11 cellular contexts compared by ENCODE assay signal in genomic region chr6:140572129-140572528, GRCh38.
A peak's percentile ranks its signal among the peaks of the same experiment; 100 is the strongest.
DNase-seq lines count a peak whose midpoint lies in the region; ATAC-seq and TF ChIP-seq lines count a peak whose summit lies in the region.
"Had no signal": no experiment of that assay in that cellular context is flagged by ENCODE, and none has a peak within 500 bp of the region (broad histone marks: within the 10 kb centered on the region; RNA-seq: fewer than 3 reads in every experiment).

No MANE protein-coding gene starts in this region.

- no peak overlapping the region for H3K27ac Mint-ChIP-seq in GM23338

- no peak overlapping the region for H3K4me3 Mint-ChIP-seq in GM23338

- H2AK5ac ChIP-seq in mesendoderm (ENCODE audit: low read length) = no peak overlapping the region

- H3K4me1 ChIP-seq in fibroblast of lung (ENCODE audit: control insufficient read depth, extremely low read depth, insufficient read depth, low read length) (peaks cover 4% of the 10 kb centered on the region), skeletal muscle satellite cell (ENCODE audit: control insufficient read depth, insufficient read depth, low read length) (peaks cover 27% of the 10 kb centered on the region), GM23338 (ENCODE audit: insufficient read depth) (no peaks in the 10 kb centered on the region), transverse colon (peaks cover 0 to 2% (median 0%) of the 10 kb centered on the region in 4 donors), mesendoderm (ENCODE audit: control insufficient read depth, low read depth, low read length) (no peaks in the 10 kb centered on the region)

- H3K9ac ChIP-seq in SK-N-MC (ENCODE audit: insufficient read length) (no peak overlapping the region), fibroblast of lung (ENCODE audit: insufficient read depth, low read length) (no peak overlapping the region), skeletal muscle satellite cell (ENCODE audit: low read depth, low read length) (peak overlapping the region; percentile 61), mesendoderm (ENCODE audit: low read length) (no peak overlapping the region)

- H3K27ac ChIP-seq in SK-N-MC = no peak overlapping the region
- H3K27ac ChIP-seq in fibroblast of lung (ENCODE audit: insufficient read depth, low read length) = peak overlapping the region; percentile 58
- no peak overlapping the region for H3K27ac ChIP-seq in GM23338 (ENCODE audit: low read depth)
- H3K27ac ChIP-seq in transverse colon = no peak overlapping the region
- H3K27ac ChIP-seq in mesendoderm (ENCODE audit: low read depth, low read length) = no peak overlapping the region
- H3K27ac ChIP-seq: 22Rv1, neutrophil had no signal

- no peak overlapping the region for H3K56ac ChIP-seq in mesendoderm (ENCODE audit: low read length)

- H3K4me1 Mint-ChIP-seq in GM23338 = peaks cover 10% of the 10 kb centered on the region; the same call in 2 of the 3 replicates

- TF ChIP-seq POLR2A in transverse colon (IDR thresholded peaks at IDR 0.05) = no peak

- no peaks in the 10 kb centered on the region for H3K27me3 ChIP-seq in fibroblast of lung (ENCODE audit: control insufficient read depth, insufficient read depth, low read length)
- H3K27me3 ChIP-seq in skeletal muscle satellite cell (ENCODE audit: control insufficient read depth, insufficient read depth, low read length) = no peaks in the 10 kb centered on the region
- H3K27me3 ChIP-seq in GM23338 (ENCODE audit: insufficient read depth) = no peaks in the 10 kb centered on the region
- H3K27me3 ChIP-seq in transverse colon = no peaks in the 10 kb centered on the region
- H3K27me3 ChIP-seq in mesendoderm (ENCODE audit: insufficient read depth, low read length, poor library complexity) = no peaks in the 10 kb centered on the region
- H3K27me3 ChIP-seq: neutrophil had no signal

- no peak overlapping the region for H2BK5ac ChIP-seq in mesendoderm (ENCODE audit: low read length)

- no peaks in the 10 kb centered on the region for H3K36me3 Mint-ChIP-seq in GM23338 (ENCODE audit: low read depth)

- no peak overlapping the region for H2BK120ac ChIP-seq in mesendoderm (ENCODE audit: low read depth, low read length)

- TF ChIP-seq CTCF in fibroblast of lung (conservative IDR thresholded peaks at IDR 0.05 in 1 of 2, IDR thresholded peaks at IDR 0.05 in 1 of 2; ENCODE audit: low read depth in 1 of 2, low read length in 2 of 2) (no peak), GM23338 (conservative IDR thresholded peaks at IDR 0.05; ENCODE audit: low read depth in 2 of 2) (no peak), transverse colon (IDR thresholded peaks at IDR 0.05) (no peak)

- no peaks in the 10 kb centered on the region for H3K79me1 ChIP-seq in mesendoderm (ENCODE audit: low read length)

- no peak for TF ChIP-seq EP300 in transverse colon (IDR thresholded peaks at IDR 0.05; ENCODE audit: low read depth)

- no peaks in the 10 kb centered on the region for H3K9me3 Mint-ChIP-seq in GM23338

- H3K9me3 ChIP-seq in SK-N-MC (ENCODE audit: low read depth, low read length) (no peaks in the 10 kb centered on the region), fibroblast of lung (ENCODE audit: control insufficient read depth, insufficient read depth, low read depth, low read length) (no peaks in the 10 kb centered on the region), skeletal muscle satellite cell (replicated peaks; ENCODE audit: low read length) (no peaks in the 10 kb centered on the region), transverse colon (no peaks in the 10 kb centered on the region)
- H3K9me3 ChIP-seq: neutrophil had no signal

- H3K79me2 ChIP-seq in fibroblast of lung (ENCODE audit: control insufficient read depth, insufficient read depth, low read length) (no peaks in the 10 kb centered on the region), GM23338 (replicated peaks; ENCODE audit: insufficient read depth) (no peaks in the 10 kb centered on the region), mesendoderm (ENCODE audit: control insufficient read depth, insufficient read depth, low read length) (no peaks in the 10 kb centered on the region)

- H2AFZ ChIP-seq in fibroblast of lung (ENCODE audit: low read length) (peak overlapping the region; percentile 8), GM23338 (no peak overlapping the region; the same call in 1 of the 2 replicates)

- no peaks in the 10 kb centered on the region for H3K27me3 Mint-ChIP-seq in GM23338 (ENCODE audit: insufficient read depth, low read depth, poor library complexity)

- H3K4me2 ChIP-seq in fibroblast of lung (ENCODE audit: extremely low read depth, insufficient read depth, low read length) (peak overlapping the region; percentile 58), skeletal muscle satellite cell (ENCODE audit: low read length) (peak overlapping the region; percentile 41), GM23338 (no peak overlapping the region), mesendoderm (ENCODE audit: low read length) (no peak overlapping the region)

- H4K8ac ChIP-seq in mesendoderm (ENCODE audit: low read depth, low read length) = no peak overlapping the region

- intact Hi-C loops in transverse colon (cut with DNase I; ENCODE audit: low total_unique reads) = no loop called here

- 36 to 66% methylated on average over 3 of the region's 3 CpGs for WGBS in transverse colon (ENCODE audit: low coverage in 1 of 2), 2 donors
- no CpG with 5 or more reads among the region's 3 CpGs for WGBS in mesendoderm (ENCODE audit: extremely low coverage, insufficient coverage, low lambda C conversion rate)

- H4K5ac ChIP-seq in mesendoderm (ENCODE audit: low read length) = no peak overlapping the region

- no peak overlapping the region for H2BK15ac ChIP-seq in mesendoderm (replicated peaks; ENCODE audit: low read depth)

- H3K9me2 ChIP-seq in GM23338 (ENCODE audit: insufficient read depth) = no peaks in the 10 kb centered on the region

- H4K20me1 ChIP-seq in fibroblast of lung (ENCODE audit: control insufficient read depth, extremely low read depth, insufficient read depth, low read length) = no peaks in the 10 kb centered on the region
- H4K20me1 ChIP-seq in GM23338 (replicated peaks; ENCODE audit: insufficient read depth) = no peaks in the 10 kb centered on the region

- no peak overlapping the region for H3K4me3 ChIP-seq in SK-N-MC
- no peak overlapping the region for H3K4me3 ChIP-seq in fibroblast of lung (replicated peaks in 1 of 4; ENCODE audit: control extremely low read depth in 1 of 4, insufficient read depth in 1 of 4, low read depth in 3 of 4, low read length in 4 of 4)
- H3K4me3 ChIP-seq in skeletal muscle satellite cell (ENCODE audit: low read length) = no peak overlapping the region
- H3K4me3 ChIP-seq in GM23338 = no peak overlapping the region
- no peak overlapping the region for H3K4me3 ChIP-seq in transverse colon
- no peak overlapping the region for H3K4me3 ChIP-seq in mesendoderm (ENCODE audit: low read length)

- no peak for ATAC-seq in GM23338

- no peaks in the 10 kb centered on the region for H3F3A ChIP-seq in GM23338 (replicated peaks; ENCODE audit: low read depth)

- DNase-seq in SIG-M5 treated with dmso at 0.1 percent for 504 hours (lab: John Stamatoyannopoulos, UW; ENCODE audit: unreplicated experiment) = peak; percentile 51
- DNase-seq in SIG-M5 (lab: John Stamatoyannopoulos, UW) = no peak
- peak; percentile 22 for DNase-seq in SK-N-MC (ENCODE audit: low read depth, low spot score)
- DNase-seq in fibroblast of lung (ENCODE audit: low read depth in 2 of 2) = peak; percentile 93 to 98
- no peak for DNase-seq in GM23338 (ENCODE audit: low spot score)
- no peak for DNase-seq in transverse colon
- no peak for DNase-seq in mesendoderm
- DNase-seq: T-helper 1 cell had no signal

- no peak overlapping the region for H3K23ac ChIP-seq in mesendoderm (ENCODE audit: low read length)

- H3K36me3 ChIP-seq in SK-N-MC (ENCODE audit: insufficient read depth, low read length) (no peaks in the 10 kb centered on the region), fibroblast of lung (ENCODE audit: control insufficient read depth, insufficient read depth, low read length) (no peaks in the 10 kb centered on the region), skeletal muscle satellite cell (ENCODE audit: insufficient read depth, low read length) (no peaks in the 10 kb centered on the region), GM23338 (ENCODE audit: insufficient read depth) (no peaks in the 10 kb centered on the region), transverse colon (no peaks in the 10 kb centered on the region), mesendoderm (ENCODE audit: control insufficient read depth, insufficient read depth, low read length) (no peaks in the 10 kb centered on the region)
- H3K36me3 ChIP-seq: neutrophil had no signal

- H3K4ac ChIP-seq in mesendoderm (ENCODE audit: low read depth, low read length) = no peak overlapping the region

- H3K18ac ChIP-seq in mesendoderm (ENCODE audit: low read length) = no peak overlapping the region

- in situ Hi-C loops in transverse colon (cut with MboI; ENCODE audit: low pct_ligation_motif_present in 1 of 4, low pct_unique_long_range_greater_than_20kb in 1 of 4, low sequenced_read_pairs in 3 of 4) = no loop called here

TF ChIP-seq in GM23338, 12 proteins besides CTCF, POLR2A, EP300 and RAD21:
- no peak for TF ChIP-seq STAT1 (IDR thresholded peaks at IDR 0.05; ENCODE audit: unreplicated experiment)

Comparison
In these comparisons a context has a peak if more than half of its experiments do, and no peak if none do; other contexts are left out.
1. DNase-seq: peak in SIG-M5 treated with dmso at 0.1 percent for 504 hours (single experiment), SK-N-MC (single experiment) and fibroblast of lung (2 of 2); none in SIG-M5 (single experiment), GM23338 (single experiment), transverse colon (single experiment) and mesendoderm (single experiment).
2. H3K4me2 ChIP-seq: peak in fibroblast of lung (single experiment) and skeletal muscle satellite cell (single experiment); none in GM23338 (single experiment) and mesendoderm (single experiment).